In the genomic region with DNA sequence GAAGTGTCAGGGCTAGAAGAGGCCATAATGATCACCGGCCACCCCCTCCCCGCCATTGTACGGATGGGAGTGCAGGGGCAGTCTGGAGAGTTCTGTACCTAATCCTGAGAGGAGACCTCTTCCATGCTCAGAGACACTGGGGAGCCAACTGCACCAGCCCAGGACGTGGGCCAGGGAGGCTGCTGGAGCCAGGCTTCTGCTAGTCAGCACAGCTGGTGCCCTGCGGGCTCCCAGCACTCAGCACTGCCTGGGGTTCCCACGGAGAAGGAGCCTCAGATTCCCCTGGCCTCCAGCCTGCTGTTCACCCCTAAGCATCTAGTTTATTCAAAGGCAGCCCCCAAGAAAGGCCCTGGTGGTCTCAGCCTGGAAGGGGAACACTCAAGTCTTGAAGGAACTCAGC, we compare ENCODE assay signal across 21 cellular contexts.
"Had no signal": no experiment of that assay in that cellular context is flagged by ENCODE, and none has a peak within 500 bp of the region (broad histone marks: within the 10 kb centered on the region; RNA-seq: fewer than 3 reads in every experiment).

No MANE protein-coding gene starts in this region.

- H3K4me1 ChIP-seq: pancreas, stomach, thyroid gland, vagina had no signal

- DNase-seq: cerebellar nuclear complex; cortex of kidney; effector CD4-positive, alpha-beta T cell; kidney; mucosa of descending colon; naive thymus-derived CD8-positive, alpha-beta T cell; nephron progenitor cell; small intestine; stimulated activated CD4-positive, alpha-beta T cell treated with anti-CD3 and anti-CD28 coated beads, Interleukin-12 subunit alpha, Interleukin-12 subunit beta, amount 100 ng/mL, for 4 hours; stimulated activated CD4-positive, alpha-beta T cell treated with anti-CD3 and anti-CD28 coated beads, Interleukin-1b, Interleukin-23, amount 100 ng/mL, for 48 hours; stimulated activated CD4-positive, alpha-beta T cell treated with anti-CD3 and anti-CD28 coated beads, Interleukin-4, amount 100 ng/mL, for 1 hour; stimulated activated naive CD4-positive, alpha-beta T cell; stomach; thyroid gland; trophoblast cell had no signal

- H3K9me3 ChIP-seq: mucosa of descending colon, pancreas, stomach, thyroid gland, vagina had no signal

- H3K27me3 ChIP-seq: dorsolateral prefrontal cortex, pancreas, stomach, thyroid gland, vagina had no signal

- H3K4me3 ChIP-seq: dorsolateral prefrontal cortex, lung, mucosa of descending colon, pancreas, stomach, thyroid gland, vagina had no signal

- H3K36me3 ChIP-seq: pancreas, stomach, thyroid gland, vagina had no signal

- H3K27ac ChIP-seq: pancreas, stomach, thyroid gland, vagina had no signal

- ATAC-seq: left lobe of liver; mucosa of descending colon; naive thymus-derived CD8-positive, alpha-beta T cell; pancreas; sciatic nerve had no signal
